9 cellular contexts compared by ENCODE assay signal in genomic region chr2:201220102-201220570, GRCh38.
DNase-seq lines count a peak whose midpoint lies in the region; ATAC-seq, FAIRE-seq and TF ChIP-seq lines count a peak whose summit lies in the region.
"Had no signal": no experiment of that assay in that cellular context is flagged by ENCODE, and none has a peak within 500 bp of the region (broad histone marks: within the 10 kb centered on the region; RNA-seq: fewer than 3 reads in every experiment).

No MANE protein-coding gene starts in this region.

- H3K4me3 ChIP-seq in OCI-LY3 (ENCODE audit: low read length): no peak overlapping the region
- no peak overlapping the region for H3K4me3 ChIP-seq in fibroblast of pulmonary artery (replicated peaks; ENCODE audit: low read depth, low read length)

- no peak for ATAC-seq in GM19324 (IDR thresholded peaks at IDR 0.05; ENCODE audit: low FRiP score, unreplicated experiment)

- H3K27me3 ChIP-seq in OCI-LY3 (ENCODE audit: low read depth, low read length): no peaks in the 10 kb centered on the region

- H3K4me1 ChIP-seq in OCI-LY3 (ENCODE audit: low read length): peaks cover 23% of the 10 kb centered on the region

- DNase-seq in NCI-H2081 (lab: John Stamatoyannopoulos, UW) (peak; percentile 29 to 64), NCI-H2081 treated with DMSO at 0.1 percent for 48 hours (lab: John Stamatoyannopoulos, UW) (no peak), fibroblast of pulmonary artery (ENCODE audit: low read depth) (peak; percentile 70), putamen (ENCODE audit: low spot score) (peak; percentile 32), NCI-H446 (lab: John Stamatoyannopoulos, UW) (no peak), GM19239 (ENCODE audit: insufficient read length, low spot score) (no peak)
- DNase-seq: ACHN had no signal

- peak overlapping the region; percentile 38 for H3K4me2 ChIP-seq in OCI-LY3 (ENCODE audit: low read length)

- H3K36me3 ChIP-seq in OCI-LY3 (replicated peaks; ENCODE audit: low read depth, low read length): no peaks in the 10 kb centered on the region

- no peak overlapping the region for H3K27ac ChIP-seq in OCI-LY3 (ENCODE audit: low read length)

- no peak for FAIRE-seq in GM19239 (lab: Jason Lieb, UNC)

- TF ChIP-seq CTCF in OCI-LY3 (IDR thresholded peaks at IDR 0.05; ENCODE audit: low read depth, low read length) (no peak), fibroblast of pulmonary artery (IDR thresholded peaks at IDR 0.05; ENCODE audit: low read length, missing control alignments) (no peak)

- H3K9me3 ChIP-seq in OCI-LY3 (ENCODE audit: insufficient read depth, low read length): no peaks in the 10 kb centered on the region

- H2AFZ ChIP-seq in OCI-LY3 (ENCODE audit: low read depth, low read length): no peak overlapping the region

- no peaks in the 10 kb centered on the region for H4K20me1 ChIP-seq in OCI-LY3 (ENCODE audit: insufficient read depth, low read length)

- no peak overlapping the region for H3K9ac ChIP-seq in OCI-LY3 (ENCODE audit: low read length)

- H3K79me2 ChIP-seq in OCI-LY3 (ENCODE audit: low read length): no peaks in the 10 kb centered on the region

Comparison
In these comparisons a context has a peak if more than half of its experiments do, and no peak if none do; other contexts are left out.
1. DNase-seq: peak in NCI-H2081 (2 of 2), fibroblast of pulmonary artery (single experiment) and putamen (single experiment); none in NCI-H2081 treated with DMSO at 0.1 percent for 48 hours (single experiment), NCI-H446 (0 of 2) and GM19239 (single experiment).